In the genomic region with DNA sequence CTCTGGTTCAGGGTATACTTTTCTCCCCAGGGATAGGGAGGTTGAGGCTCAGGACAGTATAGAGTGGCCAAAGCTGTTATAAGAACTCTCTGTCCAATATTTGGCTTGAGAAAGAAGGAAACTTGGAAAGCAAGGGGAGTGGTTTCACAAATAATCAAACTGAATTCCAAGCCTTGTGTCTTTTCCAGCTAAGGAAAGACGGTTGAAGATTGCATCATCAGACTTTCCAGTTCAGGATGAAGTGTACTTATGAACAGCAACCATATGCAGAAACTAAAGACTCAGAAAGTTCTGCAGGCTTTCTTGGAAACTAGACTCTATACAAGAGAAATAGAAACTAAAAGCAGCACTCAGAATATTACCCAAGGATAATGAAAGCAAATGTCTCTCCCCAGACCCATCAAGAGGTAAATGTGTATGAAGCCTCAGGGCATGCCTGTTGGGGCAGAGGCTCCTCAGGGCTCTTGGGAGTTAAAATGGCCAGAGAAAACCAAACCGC, we compare ENCODE assay signal across 8 cellular contexts. TPM values are rescaled to one million over a fixed set of nuclear protein-coding genes. Genes with fewer than 3 reads are reported as not detected.
DNase-seq lines count a peak whose midpoint lies in the region; ATAC-seq and TF ChIP-seq lines count a peak whose summit lies in the region.

No MANE protein-coding gene starts in this region.

- TF ChIP-seq CTCF in sigmoid colon (IDR thresholded peaks at IDR 0.05) (no peak), type B pancreatic cell (conservative IDR thresholded peaks at IDR 0.05) (no peak), WTC11 (IDR thresholded peaks at IDR 0.05) (no peak), testis (IDR thresholded peaks at IDR 0.05) (no peak)

- no peaks in the 10 kb centered on the region for H3K9me3 Mint-ChIP-seq in type B pancreatic cell
- peaks cover 5% of the 10 kb centered on the region; the same call in 1 of the 2 replicates for H3K9me3 Mint-ChIP-seq in WTC11

- H3K4me3 Mint-ChIP-seq in type B pancreatic cell (no peak overlapping the region), WTC11 (no peak overlapping the region)

- no peaks in the 10 kb centered on the region for H3K36me3 Mint-ChIP-seq in type B pancreatic cell
- H3K36me3 Mint-ChIP-seq in WTC11 = no peaks in the 10 kb centered on the region

- no peak for DNase-seq in activated CD4-positive, CD25-positive, alpha-beta regulatory T cell treated with anti-CD3 and anti-CD28 coated beads, Interleukin-2, amount 50 U/mL, for 72 hours
- DNase-seq in amniotic epithelial cell (ENCODE audit: low read depth) (peak; percentile 46), sigmoid colon (no peak), type B pancreatic cell (ENCODE audit: extremely low spot score, unreplicated experiment) (no peak), WTC11 (ENCODE audit: low spot score) (no peak), testis (no peak)

- peak overlapping the region in 3 of 4 donors; percentile 4 to 30 (median 24) for H3K4me3 ChIP-seq in sigmoid colon
- H3K4me3 ChIP-seq in testis = no peak overlapping the region

- H3K36me3 ChIP-seq in sigmoid colon = no peaks in the 10 kb centered on the region
- H3K36me3 ChIP-seq in testis (ENCODE audit: low read depth, missing control alignments) = no peaks in the 10 kb centered on the region

- intact Hi-C loops in sigmoid colon (cut with DNase I) = no loop called here
- intact Hi-C loops in testis (cut with DNase I; ENCODE audit: low total_unique reads) = no loop called here

- H3K9me3 ChIP-seq in sigmoid colon (no peaks in the 10 kb centered on the region), testis (no peaks in the 10 kb centered on the region)

- ATAC-seq in activated CD4-positive, CD25-positive, alpha-beta regulatory T cell treated with anti-CD3 and anti-CD28 coated beads, Interleukin-2, amount 50 U/mL, for 24 hours = peak; percentile 88 to 92
- ATAC-seq in HG03139 (IDR thresholded peaks at IDR 0.05; ENCODE audit: unreplicated experiment) (peak; percentile 78), WTC11 (no peak)

- TF ChIP-seq EP300 in sigmoid colon (IDR thresholded peaks at IDR 0.05) = no peak

- POLR2A ChIA-PET in WTC11 (lab: Charles Lee) = no interaction called here

- H3K4me1 Mint-ChIP-seq in type B pancreatic cell (ENCODE audit: unreplicated experiment) = no peaks in the 10 kb centered on the region
- peaks cover 2% of the 10 kb centered on the region; the same call in 1 of the 2 replicates for H3K4me1 Mint-ChIP-seq in WTC11

- 45 to 60% methylated on average over 2 of the region's 2 CpGs for WGBS in sigmoid colon, 2 donors
- 65 to 66% methylated on average over 2 of the region's 2 CpGs for WGBS in testis, 2 donors

- TF ChIP-seq POLR2A in sigmoid colon (IDR thresholded peaks at IDR 0.05) (no peak), testis (IDR thresholded peaks at IDR 0.05) (no peak)

- CTCF ChIA-PET in WTC11 (lab: Charles Lee) = interaction anchor here (1.2 to 1.8 kb wide), 3 partner anchors 14 to 459 kb away, joined by 3 to 5 read pairs (median 4); a partner anchor contains a TSS

- peaks cover 0 to 11% (median 0%) of the 10 kb centered on the region in 4 donors for H3K4me1 ChIP-seq in sigmoid colon
- peaks cover 4% of the 10 kb centered on the region for H3K4me1 ChIP-seq in testis

- H3K27ac ChIP-seq in sigmoid colon = peak overlapping the region in 3 of 4 donors; percentile 51 to 66 (median 57)
- no peak overlapping the region for H3K27ac ChIP-seq in testis

- H3K27me3 ChIP-seq in sigmoid colon (no peaks in the 10 kb centered on the region), testis (no peaks in the 10 kb centered on the region)

- H3K27me3 Mint-ChIP-seq in type B pancreatic cell (peaks cover 53% of the 10 kb centered on the region), WTC11 (ENCODE audit: low read depth) (0 out of 2 replicates have a peak, but pooled peaks cover 4% of the 10 kb centered on the region)

- H3K27ac Mint-ChIP-seq in type B pancreatic cell (no peak overlapping the region), WTC11 (no peak overlapping the region)

TF ChIP-seq in WTC11, 78 proteins besides CTCF, POLR2A, EP300 and RAD21:
- TF ChIP-seq NFATC4 (CRISPR knock-in tag; IDR thresholded peaks at IDR 0.05) (no peak), ESRRA (CRISPR knock-in tag; IDR thresholded peaks at IDR 0.05; ENCODE audit: borderline replicate concordance) (no peak), OVOL2 (CRISPR knock-in tag; IDR thresholded peaks at IDR 0.05; ENCODE audit: borderline replicate concordance) (no peak), ZNF138 (CRISPR knock-in tag; conservative IDR thresholded peaks at IDR 0.05) (no peak), CREM (CRISPR knock-in tag; IDR thresholded peaks at IDR 0.05) (no peak), GTF2I (CRISPR knock-in tag; conservative IDR thresholded peaks at IDR 0.05) (no peak), JUN (CRISPR knock-in tag; IDR thresholded peaks at IDR 0.05) (no peak), MXD4 (CRISPR knock-in tag; IDR thresholded peaks at IDR 0.05; ENCODE audit: borderline replicate concordance) (no peak), SMAD3 (CRISPR knock-in tag; IDR thresholded peaks at IDR 0.05; ENCODE audit: borderline replicate concordance) (no peak), TCF7 (CRISPR knock-in tag; IDR thresholded peaks at IDR 0.05; ENCODE audit: low read depth) (no peak), ATF1 (CRISPR knock-in tag; IDR thresholded peaks at IDR 0.05) (no peak), GRHL2 (CRISPR knock-in tag; IDR thresholded peaks at IDR 0.05; ENCODE audit: insufficient replicate concordance, severe bottlenecking) (no peak)
- TF ChIP-seq, protein P1, sequence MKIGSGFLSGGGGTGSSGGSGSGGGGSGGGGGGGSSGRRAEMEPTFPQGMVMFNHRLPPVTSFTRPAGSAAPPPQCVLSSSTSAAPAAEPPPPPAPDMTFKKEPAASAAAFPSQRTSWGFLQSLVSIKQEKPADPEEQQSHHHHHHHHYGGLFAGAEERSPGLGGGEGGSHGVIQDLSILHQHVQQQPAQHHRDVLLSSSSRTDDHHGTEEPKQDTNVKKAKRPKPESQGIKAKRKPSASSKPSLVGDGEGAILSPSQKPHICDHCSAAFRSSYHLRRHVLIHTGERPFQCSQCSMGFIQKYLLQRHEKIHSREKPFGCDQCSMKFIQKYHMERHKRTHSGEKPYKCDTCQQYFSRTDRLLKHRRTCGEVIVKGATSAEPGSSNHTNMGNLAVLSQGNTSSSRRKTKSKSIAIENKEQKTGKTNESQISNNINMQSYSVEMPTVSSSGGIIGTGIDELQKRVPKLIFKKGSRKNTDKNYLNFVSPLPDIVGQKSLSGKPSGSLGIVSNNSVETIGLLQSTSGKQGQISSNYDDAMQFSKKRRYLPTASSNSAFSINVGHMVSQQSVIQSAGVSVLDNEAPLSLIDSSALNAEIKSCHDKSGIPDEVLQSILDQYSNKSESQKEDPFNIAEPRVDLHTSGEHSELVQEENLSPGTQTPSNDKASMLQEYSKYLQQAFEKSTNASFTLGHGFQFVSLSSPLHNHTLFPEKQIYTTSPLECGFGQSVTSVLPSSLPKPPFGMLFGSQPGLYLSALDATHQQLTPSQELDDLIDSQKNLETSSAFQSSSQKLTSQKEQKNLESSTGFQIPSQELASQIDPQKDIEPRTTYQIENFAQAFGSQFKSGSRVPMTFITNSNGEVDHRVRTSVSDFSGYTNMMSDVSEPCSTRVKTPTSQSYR (CRISPR knock-in tag; IDR thresholded peaks at IDR 0.05) = no peak
- TF ChIP-seq, protein P2, sequence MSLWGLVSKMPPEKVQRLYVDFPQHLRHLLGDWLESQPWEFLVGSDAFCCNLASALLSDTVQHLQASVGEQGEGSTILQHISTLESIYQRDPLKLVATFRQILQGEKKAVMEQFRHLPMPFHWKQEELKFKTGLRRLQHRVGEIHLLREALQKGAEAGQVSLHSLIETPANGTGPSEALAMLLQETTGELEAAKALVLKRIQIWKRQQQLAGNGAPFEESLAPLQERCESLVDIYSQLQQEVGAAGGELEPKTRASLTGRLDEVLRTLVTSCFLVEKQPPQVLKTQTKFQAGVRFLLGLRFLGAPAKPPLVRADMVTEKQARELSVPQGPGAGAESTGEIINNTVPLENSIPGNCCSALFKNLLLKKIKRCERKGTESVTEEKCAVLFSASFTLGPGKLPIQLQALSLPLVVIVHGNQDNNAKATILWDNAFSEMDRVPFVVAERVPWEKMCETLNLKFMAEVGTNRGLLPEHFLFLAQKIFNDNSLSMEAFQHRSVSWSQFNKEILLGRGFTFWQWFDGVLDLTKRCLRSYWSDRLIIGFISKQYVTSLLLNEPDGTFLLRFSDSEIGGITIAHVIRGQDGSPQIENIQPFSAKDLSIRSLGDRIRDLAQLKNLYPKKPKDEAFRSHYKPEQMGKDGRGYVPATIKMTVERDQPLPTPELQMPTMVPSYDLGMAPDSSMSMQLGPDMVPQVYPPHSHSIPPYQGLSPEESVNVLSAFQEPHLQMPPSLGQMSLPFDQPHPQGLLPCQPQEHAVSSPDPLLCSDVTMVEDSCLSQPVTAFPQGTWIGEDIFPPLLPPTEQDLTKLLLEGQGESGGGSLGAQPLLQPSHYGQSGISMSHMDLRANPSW (CRISPR knock-in tag; conservative IDR thresholded peaks at IDR 0.05; ENCODE audit: low read depth) = no peak
- TF ChIP-seq, protein P3, sequence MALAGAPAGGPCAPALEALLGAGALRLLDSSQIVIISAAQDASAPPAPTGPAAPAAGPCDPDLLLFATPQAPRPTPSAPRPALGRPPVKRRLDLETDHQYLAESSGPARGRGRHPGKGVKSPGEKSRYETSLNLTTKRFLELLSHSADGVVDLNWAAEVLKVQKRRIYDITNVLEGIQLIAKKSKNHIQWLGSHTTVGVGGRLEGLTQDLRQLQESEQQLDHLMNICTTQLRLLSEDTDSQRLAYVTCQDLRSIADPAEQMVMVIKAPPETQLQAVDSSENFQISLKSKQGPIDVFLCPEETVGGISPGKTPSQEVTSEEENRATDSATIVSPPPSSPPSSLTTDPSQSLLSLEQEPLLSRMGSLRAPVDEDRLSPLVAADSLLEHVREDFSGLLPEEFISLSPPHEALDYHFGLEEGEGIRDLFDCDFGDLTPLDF (CRISPR knock-in tag; IDR thresholded peaks at IDR 0.05) = no peak
TF ChIP-seq in WTC11: peak in this region for 0.

RNA-seq across cellular contexts. Expression of a gene that starts 46.4 kb away (rescaled TPM):
- total RNA-seq in sigmoid colon (10 to 100 TPM; 18.4 to 57.8 (median 33.7) TPM), type B pancreatic cell (ENCODE audit: low replicate concordance) (0.48 and 0.70 TPM in 2 replicates), WTC11 (2021) (0.85 to 1.2 TPM (median 1.1 TPM) in 3 replicates), testis (10 to 100 TPM; 17.0 to 23.8 TPM)
- polyA plus RNA-seq in sigmoid colon (10 to 100 TPM in 1 of 3 donors, 1 to 10 TPM in 2; 2.5 to 26.0 (median 4.8) TPM), testis (ENCODE audit: insufficient read depth, low read depth, low replicate concordance) (9.1 TPM)

Comparison
In these comparisons a context has a peak if more than half of its experiments do, and no peak if none do; other contexts are left out.
1. H3K27ac ChIP-seq: peak in sigmoid colon (3 of 4); none in testis (0 of 2).
2. H3K4me3 ChIP-seq: peak in sigmoid colon (3 of 4); none in testis (0 of 2).